ENCODE assay signal across 9 cellular contexts in genomic region chr1:200888349-200888838, GRCh38. TPM values are rescaled to one million over a fixed set of nuclear protein-coding genes. Genes with fewer than 3 reads are reported as not detected.
DNase-seq lines count a peak whose midpoint lies in the region; ATAC-seq and TF ChIP-seq lines count a peak whose summit lies in the region.
"Had no signal": no experiment of that assay in that cellular context is flagged by ENCODE, and none has a peak within 500 bp of the region (broad histone marks: within the 10 kb centered on the region; RNA-seq: fewer than 3 reads in every experiment).

No MANE protein-coding gene starts in this region.

- intact Hi-C loops in psoas muscle (cut with DNase I): no loop called here

- H3K9me3 ChIP-seq in upper lobe of left lung: no peaks in the 10 kb centered on the region
- no peaks in the 10 kb centered on the region for H3K9me3 ChIP-seq in psoas muscle

- H3K27ac ChIP-seq in upper lobe of left lung: peak overlapping the region in 1 of 4 donors; percentile 12
- H3K27ac ChIP-seq in psoas muscle: no peak overlapping the region

- peaks cover 0 to 3% (median 0%) of the 10 kb centered on the region in 4 donors for H3K27me3 ChIP-seq in upper lobe of left lung
- H3K27me3 ChIP-seq in psoas muscle (ENCODE audit: insufficient read depth in 3 of 3, low read length in 2 of 3): peaks cover 0 to 32% (median 18%) of the 10 kb centered on the region in 3 donors

- H3K27me3 Mint-ChIP-seq in immature natural killer cell (ENCODE audit: low read depth in 3 of 3): peaks cover 13 to 18% (median 18%) of the 10 kb centered on the region in 3 donors

- H3K36me3 ChIP-seq in upper lobe of left lung (no peaks in the 10 kb centered on the region), psoas muscle (ENCODE audit: insufficient read depth in 1 of 2, low read depth in 1 of 2) (no peaks in the 10 kb centered on the region)

- ATAC-seq in GM19463 (IDR thresholded peaks at IDR 0.05; ENCODE audit: unreplicated experiment) (peak; percentile 91), HG03565 (IDR thresholded peaks at IDR 0.05; ENCODE audit: unreplicated experiment) (peak; percentile 81), upper lobe of left lung (ENCODE audit: low FRiP score in 2 of 2) (peak; percentile 17 to 52), psoas muscle (no peak)
- ATAC-seq in activated CD4-positive, CD25-positive, alpha-beta regulatory T cell treated with anti-CD3 and anti-CD28 coated beads, Interleukin-2, amount 50 U/mL, for 24 hours: peak; percentile 81 to 86

- peak; percentile 36 for DNase-seq in D341Med (ENCODE audit: low spot score)
- peak; percentile 82 to 87 (median 86) for DNase-seq in immature natural killer cell
- DNase-seq in upper lobe of left lung: peak in 1 of 2 donors; percentile 48
- no peak for DNase-seq in psoas muscle
- no peak for DNase-seq in H4 (ENCODE audit: low spot score)

- H3K9me3 Mint-ChIP-seq in immature natural killer cell: no peaks in the 10 kb centered on the region

- H3K4me1 Mint-ChIP-seq in immature natural killer cell: peaks cover 75 to 88% of the 10 kb centered on the region in 2 donors

- H3K4me1 ChIP-seq in upper lobe of left lung: peaks cover 13 to 30% (median 21%) of the 10 kb centered on the region in 4 donors
- peaks cover 11% of the 10 kb centered on the region for H3K4me1 ChIP-seq in psoas muscle

- no peak for TF ChIP-seq EP300 in upper lobe of left lung (IDR thresholded peaks at IDR 0.05)

- TF ChIP-seq CTCF in upper lobe of left lung (IDR thresholded peaks at IDR 0.05): no peak
- TF ChIP-seq CTCF in psoas muscle (IDR thresholded peaks at IDR 0.05): no peak

- 27 to 36% methylated on average over 5 to 6 of the region's 7 CpGs for WGBS in upper lobe of left lung, 2 donors
- WGBS in psoas muscle, 3 donors: 58 to 70% (median 67%) methylated on average over 6 to 7 of the region's 7 CpGs

- no peak for TF ChIP-seq POLR2A in upper lobe of left lung (IDR thresholded peaks at IDR 0.05)

- peak overlapping the region in 2 of 4 donors; percentile 5 to 13 for H3K4me3 ChIP-seq in upper lobe of left lung
- no peak overlapping the region for H3K4me3 ChIP-seq in psoas muscle

- H3K27ac Mint-ChIP-seq in immature natural killer cell: peak overlapping the region; percentile 78 to 95 (median 86)

- H3K4me3 Mint-ChIP-seq in immature natural killer cell: peak overlapping the region; percentile 78 to 84 (median 81)

- peaks cover 0 to 3% (median 0%) of the 10 kb centered on the region in 3 donors for H3K36me3 Mint-ChIP-seq in immature natural killer cell

RNA-seq across cellular contexts. Expression of gene INAVA, which starts 6.3 kb away (rescaled TPM):
- polyA plus RNA-seq in immature natural killer cell (under 1 TPM in 1 of 3 donors, not detected in 2; 0.10 TPM), psoas muscle (under 1 TPM in 1 of 3 donors, not detected in 2; 0.04 TPM)
- total RNA-seq in upper lobe of left lung (10 to 100 TPM in 5 of 6 donors, 1 to 10 TPM in 1; 8.9 to 21.0 (median 16.3) TPM), psoas muscle (not detected)
- 0.55 and 1.1 TPM in 2 replicates for total RNA-seq in H4 (2014; rRNA removed; shearing (Covaris generic))

RNA-seq across cellular contexts. Expression of gene GPR25, which starts 15.6 kb away (rescaled TPM):
- polyA plus RNA-seq in immature natural killer cell (10 to 100 TPM in 2 of 3 donors, 1 to 10 TPM in 1; 4.5 to 18.9 (median 14.8) TPM), psoas muscle (not detected)
- total RNA-seq in upper lobe of left lung (under 1 TPM in 3 of 6 donors, not detected in 3; 0.49 to 0.74 (median 0.54) TPM), psoas muscle (not detected)
- total RNA-seq in H4 (2014; rRNA removed; shearing (Covaris generic)): not detected in 2 replicates
- total RNA-seq: glomerular endothelial cell had no signal

Comparison
In these comparisons a context has a peak if more than half of its experiments do, and no peak if none do; other contexts are left out.
1. DNase-seq: peak in D341Med (single experiment) and immature natural killer cell (3 of 3); none in psoas muscle (0 of 2) and H4 (single experiment).
2. ATAC-seq: peak in GM19463 (single experiment), HG03565 (single experiment), activated CD4-positive, CD25-positive, alpha-beta regulatory T cell treated with anti-CD3 and anti-CD28 coated beads, Interleukin-2, amount 50 U/mL, for 24 hours (2 of 2) and upper lobe of left lung (2 of 2); none in psoas muscle (0 of 4).